Comparison of ENCODE assay signal across 26 cellular contexts in genomic region chr3:56102034-56102433, GRCh38.
"Had no signal": no experiment of that assay in that cellular context is flagged by ENCODE, and none has a peak within 500 bp of the region (broad histone marks: within the 10 kb centered on the region; RNA-seq: fewer than 3 reads in every experiment).

No MANE protein-coding gene starts in this region.

- H3K4me1 Mint-ChIP-seq: immature natural killer cell; nephron progenitor cell; stimulated activated memory B cell treated with anti-CD40 and anti-IgM and Interleukin-4, amounts not matched to agents 10 μg/mL and 1 μg/mL and 100 μg/mL, for 72 hours; stimulated activated naive CD8-positive, alpha-beta T cell treated with anti-CD3 and anti-CD28 coated beads, Interleukin-15, amount 100 ng/mL, for 72 hours had no signal

- H3K4me3 Mint-ChIP-seq: immature natural killer cell; naive thymus-derived CD8-positive, alpha-beta T cell; nephron progenitor cell; stimulated activated memory B cell treated with anti-CD40 and anti-IgM and Interleukin-4, amounts not matched to agents 10 μg/mL and 1 μg/mL and 100 μg/mL, for 72 hours; stimulated activated naive CD8-positive, alpha-beta T cell treated with anti-CD3 and anti-CD28 coated beads, Interleukin-15, amount 100 ng/mL, for 72 hours; type B pancreatic cell had no signal

- H3K9me3 Mint-ChIP-seq: nephron progenitor cell; stimulated activated naive CD8-positive, alpha-beta T cell treated with anti-CD3 and anti-CD28 coated beads, Interleukin-15, amount 100 ng/mL, for 72 hours; type B pancreatic cell had no signal

- H3K27ac ChIP-seq: left lung, lower lobe of right lung, ovary, right atrium auricular region, right lobe of liver, tibial nerve, uterus had no signal

- H3K27me3 ChIP-seq: left lung, ovary, right atrium auricular region, right lobe of liver, tibial nerve, uterus had no signal

- H3K4me2 ChIP-seq: smooth muscle cell had no signal

- H3K4me1 ChIP-seq: left lung, lower lobe of right lung, right atrium auricular region, right lobe of liver, tibial nerve, uterus had no signal

- H3K27me3 Mint-ChIP-seq: progenitor cell of endocrine pancreas; stimulated activated memory B cell treated with anti-CD40 and anti-IgM and Interleukin-4, amounts not matched to agents 10 μg/mL and 1 μg/mL and 100 μg/mL, for 72 hours; stimulated activated naive CD8-positive, alpha-beta T cell treated with anti-CD3 and anti-CD28 coated beads, Interleukin-15, amount 100 ng/mL, for 72 hours had no signal

- H3K36me3 ChIP-seq: left lung, lower lobe of right lung, ovary, right atrium auricular region, right lobe of liver, tibial nerve, uterus had no signal

- DNase-seq: hypothalamus; immature natural killer cell; kidney; left colon; left lung; lower lobe of right lung; mammary epithelial cell; naive thymus-derived CD8-positive, alpha-beta T cell; nephron progenitor cell; ovary; right lobe of liver; stimulated activated CD4-positive, alpha-beta T cell treated with anti-CD3 and anti-CD28 coated beads, Interleukin-1b, Interleukin-23, amount 100 ng/mL, for 48 hours; stimulated activated CD4-positive, alpha-beta T cell treated with anti-CD3 and anti-CD28 coated beads, Interleukin-2, amount 100 ng/mL, for 48 hours; stimulated activated CD4-positive, alpha-beta T cell treated with anti-CD3 and anti-CD28 coated beads, Interleukin-4, amount 100 ng/mL, for 4 hours; stimulated activated CD8-positive, alpha-beta memory T cell treated with anti-CD3 and anti-CD28 coated beads, Interleukin-4, amount 100 ng/mL, for 48 hours; stimulated activated naive CD4-positive, alpha-beta T cell treated with Interleukin-2 at 50 U/mL for 16 hours; stimulated activated naive CD8-positive, alpha-beta T cell treated with anti-CD3 and anti-CD28 coated beads, Interleukin-15, amount 100 ng/mL, for 72 hours; substantia nigra; uterus had no signal

- H3K9me3 ChIP-seq: left lung, lower lobe of right lung, ovary, right atrium auricular region, right lobe of liver, tibial nerve, uterus had no signal

- ATAC-seq: left colon; left lung; lower lobe of right lung; naive thymus-derived CD8-positive, alpha-beta T cell; right lobe of liver; stimulated activated memory B cell treated with anti-CD40 and anti-IgM and Interleukin-4, amounts not matched to agents 10 μg/mL and 1 μg/mL and 100 μg/mL, for 72 hours; stimulated activated naive CD8-positive, alpha-beta T cell treated with anti-CD3 and anti-CD28 coated beads, Interleukin-15, amount 100 ng/mL, for 72 hours had no signal

- H3K36me3 Mint-ChIP-seq: immature natural killer cell; naive thymus-derived CD8-positive, alpha-beta T cell; stimulated activated memory B cell treated with anti-CD40 and anti-IgM and Interleukin-4, amounts not matched to agents 10 μg/mL and 1 μg/mL and 100 μg/mL, for 72 hours; type B pancreatic cell had no signal

- FAIRE-seq: islet of Langerhans, kidney had no signal

- H3K4me3 ChIP-seq: left lung, lower lobe of right lung, ovary, right atrium auricular region, right lobe of liver, smooth muscle cell, tibial nerve, uterus had no signal

- H3K27ac Mint-ChIP-seq: immature natural killer cell; nephron progenitor cell; progenitor cell of endocrine pancreas; stimulated activated memory B cell treated with anti-CD40 and anti-IgM and Interleukin-4, amounts not matched to agents 10 μg/mL and 1 μg/mL and 100 μg/mL, for 72 hours; stimulated activated naive CD8-positive, alpha-beta T cell treated with anti-CD3 and anti-CD28 coated beads, Interleukin-15, amount 100 ng/mL, for 72 hours; type B pancreatic cell had no signal
